ENCODE assay signal across 9 cellular contexts in the genomic region with DNA sequence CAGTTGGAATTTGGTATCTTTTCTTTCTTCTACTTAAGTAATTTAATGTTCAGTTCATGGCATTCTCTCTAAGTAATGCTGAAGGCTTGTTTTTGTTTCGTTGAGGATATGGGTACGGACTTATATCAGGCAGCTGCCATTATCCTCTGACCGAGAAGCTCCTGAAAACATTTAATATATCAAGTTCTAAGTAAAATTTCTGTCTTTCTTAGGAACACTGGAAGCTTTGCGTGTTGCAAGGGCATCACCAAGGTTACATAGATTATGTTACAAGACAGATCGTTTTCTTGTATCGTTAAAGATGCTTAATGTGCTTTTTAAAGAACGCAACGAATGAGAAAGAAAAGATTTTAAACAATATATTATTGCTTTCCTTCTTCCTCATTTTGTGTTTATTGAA. TPM values are rescaled to one million over a fixed set of nuclear protein-coding genes. Genes with fewer than 3 reads are reported as not detected.
DNase-seq lines count a peak whose midpoint lies in the region; ATAC-seq, FAIRE-seq and TF ChIP-seq lines count a peak whose summit lies in the region.
"Had no signal": no experiment of that assay in that cellular context is flagged by ENCODE, and none has a peak within 500 bp of the region (broad histone marks: within the 10 kb centered on the region; RNA-seq: fewer than 3 reads in every experiment).

No MANE protein-coding gene starts in this region.

- peak overlapping the region; percentile 70 for H3K4me3 ChIP-seq in AG10803 (ENCODE audit: low read length)
- peak overlapping the region; percentile 86 for H3K4me3 ChIP-seq in HUES64 (ENCODE audit: low read length)
- no peak overlapping the region for H3K4me3 ChIP-seq in body of pancreas
- H3K4me3 ChIP-seq in muscle layer of duodenum (ENCODE audit: low read depth in 1 of 2, low read length in 2 of 2): peak overlapping the region; percentile 69 to 70

- WGBS in HUES64: 78% methylated on average over 7 of the region's 8 CpGs
- 8 to 10% methylated on average over 8 of the region's 8 CpGs for WGBS in body of pancreas, 2 donors

- no peak overlapping the region for H3K27ac ChIP-seq in HUES64 (ENCODE audit: low read depth, low read length)
- H3K27ac ChIP-seq in body of pancreas: peak overlapping the region; percentile 89 to 94 (median 92)
- peak overlapping the region; percentile 76 for H3K27ac ChIP-seq in muscle layer of duodenum (ENCODE audit: low read length)
- H3K27ac ChIP-seq: SJSA1 had no signal

- ATAC-seq in body of pancreas (no peak), left colon (no peak)

- intact Hi-C loops in body of pancreas (cut with DNase I) (no loop called here), left colon (cut with DNase I, micrococcal nuclease) (no loop called here)

- no peaks in the 10 kb centered on the region for H3K36me3 ChIP-seq in HUES64 (ENCODE audit: insufficient read depth, low read length)
- H3K36me3 ChIP-seq in body of pancreas (replicated peaks in 1 of 2; ENCODE audit: insufficient read depth in 1 of 2, low read depth in 2 of 2): no peaks in the 10 kb centered on the region
- no peaks in the 10 kb centered on the region for H3K36me3 ChIP-seq in muscle layer of duodenum (ENCODE audit: control insufficient read depth in 1 of 2, insufficient read depth in 2 of 2, low read length in 2 of 2)

- H3K27me3 ChIP-seq in HUES64 (ENCODE audit: insufficient read depth, low read length) (peaks cover 17% of the 10 kb centered on the region), body of pancreas (no peaks in the 10 kb centered on the region), muscle layer of duodenum (ENCODE audit: low read depth, low read length) (no peaks in the 10 kb centered on the region)
- H3K27me3 ChIP-seq: SJSA1 had no signal

- no peak for TF ChIP-seq CTCF in AG10803 (conservative IDR thresholded peaks at IDR 0.05; ENCODE audit: low read length)
- no peak for TF ChIP-seq CTCF in body of pancreas (IDR thresholded peaks at IDR 0.05)

- TF ChIP-seq POLR2A in body of pancreas (IDR thresholded peaks at IDR 0.05): no peak

- H3K9ac ChIP-seq in HUES64 (ENCODE audit: low read depth, low read length): peak overlapping the region; percentile 58; the same call in 1 of the 2 replicates

- H3K9me3 ChIP-seq in HUES64 (ENCODE audit: insufficient read depth, low read depth, low read length) (peaks cover 8% of the 10 kb centered on the region; the same call in 1 of the 2 replicates), body of pancreas (no peaks in the 10 kb centered on the region), muscle layer of duodenum (ENCODE audit: control insufficient read depth in 1 of 2, low read length in 2 of 2) (peaks cover 0 to 4% of the 10 kb centered on the region in 2 donors)
- H3K9me3 ChIP-seq: SJSA1 had no signal

- DNase-seq in AG10803 (ENCODE audit: low read depth) (no peak), body of pancreas (no peak), GM19240 (ENCODE audit: insufficient read length, low spot score) (no peak), RCC 7860 (ENCODE audit: low spot score) (no peak), SW 1271 (lab: John Stamatoyannopoulos, UW) (no peak), left colon (no peak)

- H3K4me1 ChIP-seq in HUES64 (ENCODE audit: insufficient read depth, low read length) (peaks cover 25% of the 10 kb centered on the region), body of pancreas (peaks cover 39% of the 10 kb centered on the region), muscle layer of duodenum (ENCODE audit: control insufficient read depth in 1 of 2, insufficient read depth in 2 of 2, low read length in 2 of 2) (peaks cover 10 to 20% of the 10 kb centered on the region in 2 donors)

- FAIRE-seq in RCC 7860 (lab: Jason Lieb, UNC): no peak

RNA-seq across cellular contexts. Expression of gene GALNT2, which starts 1.0 kb away (rescaled TPM):
- 47.1 TPM for polyA plus RNA-seq in HUES64 (2013, experiment 1 of 2)
- 54.1 TPM for polyA plus RNA-seq in HUES64 (2013, experiment 2 of 2)
- total RNA-seq in body of pancreas (10 to 100 TPM; 45.9 to 68.6 TPM), left colon (10 to 100 TPM; 56.8 to 63.2 TPM)

Comparison
In these comparisons a context has a peak if more than half of its experiments do, and no peak if none do; other contexts are left out.
1. H3K4me3 ChIP-seq: peak in AG10803 (single experiment), HUES64 (single experiment) and muscle layer of duodenum (2 of 2); none in body of pancreas (0 of 2).